Comparison of ENCODE assay signal across 8 cellular contexts in genomic region chr22:29359469-29359868, GRCh38. TPM values are rescaled to one million over a fixed set of nuclear protein-coding genes. Genes with fewer than 3 reads are reported as not detected.
DNase-seq lines count a peak whose midpoint lies in the region; ATAC-seq and TF ChIP-seq lines count a peak whose summit lies in the region.

No MANE protein-coding gene starts in this region.

- H3K36me3 ChIP-seq in heart right ventricle, result peaks cover 2 to 83% (median 38%) of the 10 kb centered on the region in 9 donors
- peaks cover 11 to 91% (median 62%) of the 10 kb centered on the region in 6 donors for H3K36me3 ChIP-seq in spleen

- H3K4me3 ChIP-seq in WI38 (ENCODE audit: low read depth, low read length) (no peak overlapping the region), heart right ventricle (no peak overlapping the region), spleen (no peak overlapping the region)

- DNase-seq in NCI-H2227 (lab: John Stamatoyannopoulos, UW; ENCODE audit: unreplicated experiment) (peak; percentile 41), NCI-H2227 treated with DMSO at 0.1 percent for 48 hours (lab: John Stamatoyannopoulos, UW) (no peak), heart right ventricle (peak; percentile 64 to 66), spleen (peak; percentile 79), inferior parietal cortex (ENCODE audit: extremely low spot score) (no peak)

- H3K27me3 ChIP-seq in heart right ventricle (no peaks in the 10 kb centered on the region), spleen (replicated peaks in 1 of 7) (no peaks in the 10 kb centered on the region)

- H3K27ac ChIP-seq in heart right ventricle (no peak overlapping the region), spleen (peak overlapping the region in 3 of 8 donors; percentile 1 to 54 (median 25))

- TF ChIP-seq CTCF in WI38 (IDR thresholded peaks at IDR 0.05; ENCODE audit: low read depth, low read length), result peak; percentile 59
- peak; percentile 38 to 83 (median 70) for TF ChIP-seq CTCF in heart right ventricle (IDR thresholded peaks at IDR 0.05)
- TF ChIP-seq CTCF in spleen (IDR thresholded peaks at IDR 0.05 in 8 of 11, conservative IDR thresholded peaks at IDR 0.05 in 3 of 11), result peak in 10 of 11 experiments; percentile 9 to 79 (median 64)

- peaks cover 0 to 24% (median 17%) of the 10 kb centered on the region in 9 donors for H3K4me1 ChIP-seq in heart right ventricle
- H3K4me1 ChIP-seq in spleen, result peaks cover 9 to 27% (median 22%) of the 10 kb centered on the region in 6 donors

- TF ChIP-seq POLR2A in spleen (IDR thresholded peaks at IDR 0.05), result no peak

- ATAC-seq in heart right ventricle, result peak; percentile 70 to 90 (median 80)
- no peak for ATAC-seq in GM19455 (IDR thresholded peaks at IDR 0.05; ENCODE audit: unreplicated experiment)
- no peak for ATAC-seq in HG02970 (IDR thresholded peaks at IDR 0.05; ENCODE audit: low FRiP score, unreplicated experiment)

- intact Hi-C loops in heart right ventricle (cut with DNase I), result loop anchor here in 7 of 10 donors (1.0 to 5.0 kb wide), 4 partner anchors 52 to 57 kb away; partner anchors contain the start of gene GAS2L1 (in 6 of the 7)
- intact Hi-C loops in spleen (cut with DNase I; ENCODE audit: low total_unique reads), result no loop called here

- 20 to 32% methylated on average over 9 of the region's 9 CpGs for WGBS in heart right ventricle, 2 donors
- WGBS in spleen, 5 donors, result 61 to 71% (median 69%) methylated on average over 5 to 9 of the region's 9 CpGs

- H3K9me3 ChIP-seq in heart right ventricle (no peaks in the 10 kb centered on the region), spleen (no peaks in the 10 kb centered on the region)

RNA-seq across cellular contexts. Expression of gene AP1B1, which starts 28.9 kb away (rescaled TPM):
- total RNA-seq in heart right ventricle (10 to 100 TPM; 25.8 to 51.5 (median 29.6) TPM), spleen (100 to 1,000 TPM in 6 of 7 donors, 10 to 100 TPM in 1; 92.6 to 150 (median 130) TPM)
- polyA plus RNA-seq in heart right ventricle (10 to 100 TPM; 18.4 to 29.1 TPM), spleen (10 to 100 TPM; 43.3 to 69.6 (median 56.0) TPM)

RNA-seq across cellular contexts. Expression of gene RASL10A, which starts 44.0 kb away (rescaled TPM):
- 1 to 10 TPM in 8 of 10 donors, under 1 TPM in 2; 0.87 to 4.3 (median 1.6) TPM for total RNA-seq in heart right ventricle
- polyA plus RNA-seq in heart right ventricle, result 1 to 10 TPM; 3.1 to 3.8 TPM
- total RNA-seq in spleen, result 1 to 10 TPM in 5 of 7 donors, under 1 TPM in 2; 0.54 to 4.6 (median 2.0) TPM
- polyA plus RNA-seq in spleen, result 1 to 10 TPM; 1.8 to 6.1 (median 2.9) TPM

RNA-seq across cellular contexts. Expression of gene GAS2L1, which starts 53.0 kb away (rescaled TPM):
- total RNA-seq in heart right ventricle (10 to 100 TPM; 10.9 to 35.4 (median 13.6) TPM), spleen (10 to 100 TPM; 13.8 to 41.5 (median 35.4) TPM)
- polyA plus RNA-seq in heart right ventricle (10 to 100 TPM; 29.6 to 45.0 TPM), spleen (10 to 100 TPM in 1 of 3 donors, 1 to 10 TPM in 2; 7.0 to 21.7 (median 8.5) TPM)

Comparison
In these comparisons a context has a peak if more than half of its experiments do, and no peak if none do; other contexts are left out.
1. DNase-seq: peak in NCI-H2227 (single experiment), heart right ventricle (2 of 2) and spleen (single experiment); none in NCI-H2227 treated with DMSO at 0.1 percent for 48 hours (single experiment) and inferior parietal cortex (single experiment).
2. ATAC-seq: peak in heart right ventricle (8 of 8); none in GM19455 (single experiment) and HG02970 (single experiment).
3. Peak in every context shown above with its lines, with median percentiles within 50 percentile points of each other: CTCF ChIP-seq.